In genomic region chr9:2018764-2019548, GRCh38 we compare ENCODE assay signal across 8 cellular contexts. TPM values are rescaled to one million over a fixed set of nuclear protein-coding genes. Genes with fewer than 3 reads are reported as not detected.
A peak's percentile ranks its signal among the peaks of the same experiment; 100 is the strongest.
DNase-seq lines count a peak whose midpoint lies in the region; TF ChIP-seq lines count a peak whose summit lies in the region.

No MANE protein-coding gene starts in this region.

- no peaks in the 10 kb centered on the region for H3K27me3 ChIP-seq in adipocyte (replicated peaks; ENCODE audit: control insufficient read depth, insufficient read depth, low read length)
- H3K27me3 ChIP-seq in liver (ENCODE audit: control insufficient read depth in 4 of 4, insufficient read depth in 4 of 4, low read length in 3 of 4) = no peaks in the 10 kb centered on the region

- 68% methylated on average over 6 of the region's 6 CpGs for WGBS in liver

- no peaks in the 10 kb centered on the region for H3K9me3 ChIP-seq in adipocyte (ENCODE audit: control insufficient read depth, low read length)
- no peaks in the 10 kb centered on the region for H3K9me3 ChIP-seq in liver (ENCODE audit: control insufficient read depth in 4 of 4, low read length in 3 of 4)

- intact Hi-C loops in activated naive CD4-positive, alpha-beta T cell treated with anti-CD3 and anti-CD28 coated beads for 36 hours (cut with micrococcal nuclease) = loop anchor here (1.0 to 10.0 kb wide), 5 partner anchors 48 to 1726 kb away; no protein-coding TSS in a partner anchor

- no peak for TF ChIP-seq CTCF in liver (IDR thresholded peaks at IDR 0.05; ENCODE audit: low read depth, low read length, missing input control)
- TF ChIP-seq CTCF in type B pancreatic cell (conservative IDR thresholded peaks at IDR 0.05) = no peak

- H3K9me3 Mint-ChIP-seq in activated naive CD4-positive, alpha-beta T cell treated with anti-CD3 and anti-CD28 coated beads for 36 hours = no peaks in the 10 kb centered on the region
- no peaks in the 10 kb centered on the region for H3K9me3 Mint-ChIP-seq in type B pancreatic cell

- H3K36me3 Mint-ChIP-seq in activated naive CD4-positive, alpha-beta T cell treated with anti-CD3 and anti-CD28 coated beads for 36 hours (ENCODE audit: low read depth) = peaks cover 4% of the 10 kb centered on the region
- no peaks in the 10 kb centered on the region for H3K36me3 Mint-ChIP-seq in type B pancreatic cell

- H3K36me3 ChIP-seq in adipocyte (ENCODE audit: control insufficient read depth, insufficient read depth, low read length, severe bottlenecking) = no peaks in the 10 kb centered on the region
- H3K36me3 ChIP-seq in liver (ENCODE audit: control insufficient read depth in 4 of 4, insufficient read depth in 3 of 4, low read depth in 1 of 4, low read length in 3 of 4) = no peaks in the 10 kb centered on the region

- CTCF ChIA-PET in activated naive CD4-positive, alpha-beta T cell treated with anti-CD3 and anti-CD28 coated beads for 36 hours (lab: Charles Lee) = no interaction called here

- H3K27ac ChIP-seq in liver (ENCODE audit: low read depth in 1 of 2, low read length in 2 of 2) = peak overlapping the region; percentile 99 to 100

- peak overlapping the region; percentile 93 for H3K9ac ChIP-seq in adipocyte (ENCODE audit: low read length)
- peak overlapping the region in 1 of 2 donors; percentile 50 for H3K9ac ChIP-seq in liver (ENCODE audit: low read depth in 1 of 2, low read length in 2 of 2)

- H3K4me1 Mint-ChIP-seq in activated naive CD4-positive, alpha-beta T cell treated with anti-CD3 and anti-CD28 coated beads for 36 hours (ENCODE audit: low read depth) = peaks cover 52% of the 10 kb centered on the region
- H3K4me1 Mint-ChIP-seq in type B pancreatic cell (ENCODE audit: unreplicated experiment) = peaks cover 38% of the 10 kb centered on the region

- peak; percentile 46 for DNase-seq in activated naive CD4-positive, alpha-beta T cell treated with anti-CD3 and anti-CD28 coated beads for 36 hours
- no peak for DNase-seq in activated naive CD4-positive, alpha-beta T cell treated with anti-CD3 and anti-CD28 coated beads, Interleukin-2, amount 50 U/mL, for 16 hours
- no peak for DNase-seq in adipocyte (ENCODE audit: low read depth)
- DNase-seq in type B pancreatic cell (ENCODE audit: extremely low spot score, unreplicated experiment) = no peak
- no peak for DNase-seq in amygdala (lab: John Stamatoyannopoulos, UW)
- DNase-seq in DMS79 treated with DMSO at 0.1 percent for 48 hours (lab: John Stamatoyannopoulos, UW) = no peak
- DNase-seq in SHP77 treated with DMSO at 0.1 percent for 48 hours (lab: John Stamatoyannopoulos, UW) = no peak

- peak overlapping the region; percentile 98 for H3K4me3 ChIP-seq in adipocyte (ENCODE audit: low read length)
- H3K4me3 ChIP-seq in liver (ENCODE audit: low read depth in 1 of 3, low read length in 3 of 3) = peak overlapping the region in 2 of 3 donors; percentile 74 to 75

- no peaks in the 10 kb centered on the region for H3K27me3 Mint-ChIP-seq in activated naive CD4-positive, alpha-beta T cell treated with anti-CD3 and anti-CD28 coated beads for 36 hours (ENCODE audit: low read depth)
- peaks cover 4% of the 10 kb centered on the region for H3K27me3 Mint-ChIP-seq in type B pancreatic cell

- H3K4me3 Mint-ChIP-seq in activated naive CD4-positive, alpha-beta T cell treated with anti-CD3 and anti-CD28 coated beads for 36 hours = peak overlapping the region; percentile 92
- peak overlapping the region; percentile 99 for H3K4me3 Mint-ChIP-seq in type B pancreatic cell

- H3K27ac Mint-ChIP-seq in activated naive CD4-positive, alpha-beta T cell treated with anti-CD3 and anti-CD28 coated beads for 36 hours = peak overlapping the region; percentile 95
- peak overlapping the region; percentile 96 for H3K27ac Mint-ChIP-seq in type B pancreatic cell

- TF ChIP-seq RAD21 in liver (IDR thresholded peaks at IDR 0.05) = no peak

- H3K4me1 ChIP-seq in adipocyte (ENCODE audit: control insufficient read depth, insufficient read depth, low read length) (peaks cover 28% of the 10 kb centered on the region), liver (ENCODE audit: control insufficient read depth in 4 of 4, insufficient read depth in 4 of 4, low read length in 3 of 4) (peaks cover 6 to 55% (median 25%) of the 10 kb centered on the region in 4 donors)

TF ChIP-seq in liver, 16 proteins besides CTCF, POLR2A, EP300 and RAD21:
- TF ChIP-seq NR2F2 (IDR thresholded peaks at IDR 0.05) (no peak), MAX (IDR thresholded peaks at IDR 0.05) (no peak), RXRA (IDR thresholded peaks at IDR 0.05) (no peak), GABPA (IDR thresholded peaks at IDR 0.05 in 1 of 2, conservative IDR thresholded peaks at IDR 0.05 in 1 of 2) (no peak), REST (IDR thresholded peaks at IDR 0.05) (no peak), JUND (IDR thresholded peaks at IDR 0.05) (no peak), ZBTB33 (IDR thresholded peaks at IDR 0.05) (no peak), EGR1 (IDR thresholded peaks at IDR 0.05; ENCODE audit: low read depth in 2 of 2) (no peak), TAF1 (conservative IDR thresholded peaks at IDR 0.05) (no peak), HNF4A (conservative IDR thresholded peaks at IDR 0.05) (no peak), HNF4G (IDR thresholded peaks at IDR 0.05) (no peak), FOXA2 (IDR thresholded peaks at IDR 0.05) (no peak), YY1 (IDR thresholded peaks at IDR 0.05) (no peak), ATF3 (IDR thresholded peaks at IDR 0.05) (no peak), SP1 (IDR thresholded peaks at IDR 0.05) (no peak), FOXA1 (IDR thresholded peaks at IDR 0.05) (no peak)

RNA-seq across cellular contexts. Expression of gene SMARCA2, which starts 3.8 kb away (rescaled TPM):
- 10 to 100 TPM; 87.8 to 89.9 TPM for total RNA-seq in activated naive CD4-positive, alpha-beta T cell treated with anti-CD3 and anti-CD28 coated beads for 36 hours
- total RNA-seq in liver = 10 to 100 TPM; 49.4 to 67.0 TPM
- polyA plus RNA-seq in liver = 10 to 100 TPM; 18.8 to 32.8 TPM
- total RNA-seq in type B pancreatic cell (ENCODE audit: low replicate concordance) = 131 and 174 TPM in 2 replicates
